In the genomic region with DNA sequence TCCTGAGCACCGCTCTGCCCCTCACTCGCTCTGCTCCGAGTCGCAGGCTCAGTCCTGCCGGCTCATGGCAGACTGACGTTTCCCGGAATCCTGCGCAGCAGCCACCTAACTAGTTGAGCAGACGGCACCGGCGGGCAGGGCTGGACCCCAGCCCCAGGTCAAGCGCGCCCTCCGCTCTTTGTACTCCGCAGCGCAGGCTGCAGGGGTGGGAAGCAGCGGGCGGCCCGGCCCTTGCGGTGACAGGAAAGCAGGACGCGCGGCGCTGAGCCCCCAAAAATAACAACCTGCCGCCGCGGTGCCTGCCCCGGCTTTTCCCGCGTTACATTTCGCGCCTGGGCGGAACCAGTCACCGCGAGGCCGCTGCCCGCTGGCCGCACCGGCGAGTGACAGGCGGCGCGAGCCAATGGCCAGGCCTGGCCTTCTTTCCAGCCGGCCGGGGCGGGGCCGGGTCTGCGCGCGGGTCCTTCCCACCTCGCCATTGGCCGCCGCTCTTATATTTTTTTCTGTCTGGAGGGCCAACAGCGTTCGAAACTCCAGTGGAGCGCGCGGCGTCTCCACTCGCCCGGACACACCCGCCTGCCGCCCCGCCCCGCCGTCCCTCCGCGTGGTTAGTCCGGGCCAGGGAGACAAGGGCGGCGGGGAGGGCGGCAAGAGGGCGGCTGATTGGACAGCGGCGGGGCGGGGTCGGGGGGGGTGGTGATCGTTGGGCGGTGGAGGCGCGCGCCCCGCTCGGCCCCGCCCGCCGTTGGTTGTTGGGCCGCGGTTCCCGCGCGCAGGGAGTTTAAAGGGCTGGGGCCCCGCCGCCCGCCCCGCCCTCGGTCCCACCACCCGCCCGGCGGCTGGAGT, we compare ENCODE assay signal across 1 cellular context.
A peak's percentile ranks its signal among the peaks of the same experiment; 100 is the strongest.
TF ChIP-seq lines count a peak whose summit lies in the region.

ZNF367 (minus strand) TSS at position 297 of the 846 bp plus-strand sequence. CDS start 338 bp downstream, outside the sequence.

TF ChIP-seq in HepG2, 621 proteins besides CTCF, POLR2A, EP300 and RAD21 (continued from another document and continues in another):
- TF ChIP-seq THAP9 (CRISPR knock-in tag; IDR thresholded peaks at IDR 0.05; ENCODE audit: borderline replicate concordance) (no peak; the same call in 1 of the 2 replicates), ZNF670 (CRISPR knock-in tag; IDR thresholded peaks at IDR 0.05; ENCODE audit: borderline replicate concordance) (no peak), NFYC (CRISPR knock-in tag; IDR thresholded peaks at IDR 0.05) (peak; percentile 94), MED1 (CRISPR knock-in tag; IDR thresholded peaks at IDR 0.05) (peak; percentile 63), BHLHE40 (IDR thresholded peaks at IDR 0.05; ENCODE audit: low read length) (0 out of 2 replicates have a peak, but pooled peaks have one; percentile 24), PRDM4 (CRISPR knock-in tag; IDR thresholded peaks at IDR 0.05; ENCODE audit: borderline replicate concordance) (no peak), SIX4 (CRISPR knock-in tag; IDR thresholded peaks at IDR 0.05) (no peak), ZBTB21 (CRISPR knock-in tag; IDR thresholded peaks at IDR 0.05) (no peak), ZNF558 (CRISPR knock-in tag; IDR thresholded peaks at IDR 0.05; ENCODE audit: borderline replicate concordance) (peak; percentile 52; the same call in 1 of the 2 replicates), POLR2AphosphoS5 (IDR thresholded peaks at IDR 0.05; ENCODE audit: low read depth, low read length) (0 out of 2 replicates have a peak, but pooled peaks have one; percentile 26), ZNF563 (CRISPR knock-in tag; IDR thresholded peaks at IDR 0.05) (peak; percentile 10; the same call in 1 of the 2 replicates), HMGA1 (CRISPR knock-in tag; conservative IDR thresholded peaks at IDR 0.05) (no peak), ZNF609 (CRISPR knock-in tag; IDR thresholded peaks at IDR 0.05; ENCODE audit: borderline replicate concordance) (no peak), KDM3A (CRISPR knock-in tag; IDR thresholded peaks at IDR 0.05; ENCODE audit: low read depth) (no peak), KLF12 (CRISPR knock-in tag; IDR thresholded peaks at IDR 0.05; ENCODE audit: borderline replicate concordance) (peak; percentile 68; the same call in 1 of the 2 replicates), ZNF569 (CRISPR knock-in tag; IDR thresholded peaks at IDR 0.05; ENCODE audit: borderline replicate concordance) (peak; percentile 23; the same call in 1 of the 2 replicates), ZSCAN20 (CRISPR knock-in tag; IDR thresholded peaks at IDR 0.05; ENCODE audit: borderline replicate concordance) (peak; percentile 87; the same call in 1 of the 2 replicates), THRA (CRISPR knock-in tag; IDR thresholded peaks at IDR 0.05; ENCODE audit: borderline replicate concordance) (no peak), ZNF468 (CRISPR knock-in tag; IDR thresholded peaks at IDR 0.05) (no peak), HMG20B (CRISPR knock-in tag; conservative IDR thresholded peaks at IDR 0.05) (no peak), MAFG (CRISPR knock-in tag; IDR thresholded peaks at IDR 0.05) (no peak)
- TF ChIP-seq, protein P1, sequence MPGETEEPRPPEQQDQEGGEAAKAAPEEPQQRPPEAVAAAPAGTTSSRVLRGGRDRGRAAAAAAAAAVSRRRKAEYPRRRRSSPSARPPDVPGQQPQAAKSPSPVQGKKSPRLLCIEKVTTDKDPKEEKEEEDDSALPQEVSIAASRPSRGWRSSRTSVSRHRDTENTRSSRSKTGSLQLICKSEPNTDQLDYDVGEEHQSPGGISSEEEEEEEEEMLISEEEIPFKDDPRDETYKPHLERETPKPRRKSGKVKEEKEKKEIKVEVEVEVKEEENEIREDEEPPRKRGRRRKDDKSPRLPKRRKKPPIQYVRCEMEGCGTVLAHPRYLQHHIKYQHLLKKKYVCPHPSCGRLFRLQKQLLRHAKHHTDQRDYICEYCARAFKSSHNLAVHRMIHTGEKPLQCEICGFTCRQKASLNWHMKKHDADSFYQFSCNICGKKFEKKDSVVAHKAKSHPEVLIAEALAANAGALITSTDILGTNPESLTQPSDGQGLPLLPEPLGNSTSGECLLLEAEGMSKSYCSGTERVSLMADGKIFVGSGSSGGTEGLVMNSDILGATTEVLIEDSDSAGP (CRISPR knock-in tag; IDR thresholded peaks at IDR 0.05; ENCODE audit: borderline replicate concordance), result no peak; the same call in 1 of the 2 replicates
- TF ChIP-seq, protein P2, sequence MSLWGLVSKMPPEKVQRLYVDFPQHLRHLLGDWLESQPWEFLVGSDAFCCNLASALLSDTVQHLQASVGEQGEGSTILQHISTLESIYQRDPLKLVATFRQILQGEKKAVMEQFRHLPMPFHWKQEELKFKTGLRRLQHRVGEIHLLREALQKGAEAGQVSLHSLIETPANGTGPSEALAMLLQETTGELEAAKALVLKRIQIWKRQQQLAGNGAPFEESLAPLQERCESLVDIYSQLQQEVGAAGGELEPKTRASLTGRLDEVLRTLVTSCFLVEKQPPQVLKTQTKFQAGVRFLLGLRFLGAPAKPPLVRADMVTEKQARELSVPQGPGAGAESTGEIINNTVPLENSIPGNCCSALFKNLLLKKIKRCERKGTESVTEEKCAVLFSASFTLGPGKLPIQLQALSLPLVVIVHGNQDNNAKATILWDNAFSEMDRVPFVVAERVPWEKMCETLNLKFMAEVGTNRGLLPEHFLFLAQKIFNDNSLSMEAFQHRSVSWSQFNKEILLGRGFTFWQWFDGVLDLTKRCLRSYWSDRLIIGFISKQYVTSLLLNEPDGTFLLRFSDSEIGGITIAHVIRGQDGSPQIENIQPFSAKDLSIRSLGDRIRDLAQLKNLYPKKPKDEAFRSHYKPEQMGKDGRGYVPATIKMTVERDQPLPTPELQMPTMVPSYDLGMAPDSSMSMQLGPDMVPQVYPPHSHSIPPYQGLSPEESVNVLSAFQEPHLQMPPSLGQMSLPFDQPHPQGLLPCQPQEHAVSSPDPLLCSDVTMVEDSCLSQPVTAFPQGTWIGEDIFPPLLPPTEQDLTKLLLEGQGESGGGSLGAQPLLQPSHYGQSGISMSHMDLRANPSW (CRISPR knock-in tag; IDR thresholded peaks at IDR 0.05; ENCODE audit: borderline replicate concordance), result no peak
- TF ChIP-seq, protein P3, sequence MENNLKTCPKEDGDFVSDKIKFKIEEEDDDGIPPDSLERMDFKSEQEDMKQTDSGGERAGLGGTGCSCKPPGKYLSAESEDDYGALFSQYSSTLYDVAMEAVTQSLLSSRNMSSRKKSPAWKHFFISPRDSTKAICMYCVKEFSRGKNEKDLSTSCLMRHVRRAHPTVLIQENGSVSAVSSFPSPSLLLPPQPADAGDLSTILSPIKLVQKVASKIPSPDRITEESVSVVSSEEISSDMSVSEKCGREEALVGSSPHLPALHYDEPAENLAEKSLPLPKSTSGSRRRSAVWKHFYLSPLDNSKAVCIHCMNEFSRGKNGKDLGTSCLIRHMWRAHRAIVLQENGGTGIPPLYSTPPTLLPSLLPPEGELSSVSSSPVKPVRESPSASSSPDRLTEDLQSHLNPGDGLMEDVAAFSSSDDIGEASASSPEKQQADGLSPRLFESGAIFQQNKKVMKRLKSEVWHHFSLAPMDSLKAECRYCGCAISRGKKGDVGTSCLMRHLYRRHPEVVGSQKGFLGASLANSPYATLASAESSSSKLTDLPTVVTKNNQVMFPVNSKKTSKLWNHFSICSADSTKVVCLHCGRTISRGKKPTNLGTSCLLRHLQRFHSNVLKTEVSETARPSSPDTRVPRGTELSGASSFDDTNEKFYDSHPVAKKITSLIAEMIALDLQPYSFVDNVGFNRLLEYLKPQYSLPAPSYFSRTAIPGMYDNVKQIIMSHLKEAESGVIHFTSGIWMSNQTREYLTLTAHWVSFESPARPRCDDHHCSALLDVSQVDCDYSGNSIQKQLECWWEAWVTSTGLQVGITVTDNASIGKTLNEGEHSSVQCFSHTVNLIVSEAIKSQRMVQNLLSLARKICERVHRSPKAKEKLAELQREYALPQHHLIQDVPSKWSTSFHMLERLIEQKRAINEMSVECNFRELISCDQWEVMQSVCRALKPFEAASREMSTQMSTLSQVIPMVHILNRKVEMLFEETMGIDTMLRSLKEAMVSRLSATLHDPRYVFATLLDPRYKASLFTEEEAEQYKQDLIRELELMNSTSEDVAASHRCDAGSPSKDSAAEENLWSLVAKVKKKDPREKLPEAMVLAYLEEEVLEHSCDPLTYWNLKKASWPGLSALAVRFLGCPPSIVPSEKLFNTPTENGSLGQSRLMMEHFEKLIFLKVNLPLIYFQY (CRISPR knock-in tag; IDR thresholded peaks at IDR 0.05; ENCODE audit: borderline replicate concordance), result no peak
